ENCODE assay signal across 22 cellular contexts in the genomic region with DNA sequence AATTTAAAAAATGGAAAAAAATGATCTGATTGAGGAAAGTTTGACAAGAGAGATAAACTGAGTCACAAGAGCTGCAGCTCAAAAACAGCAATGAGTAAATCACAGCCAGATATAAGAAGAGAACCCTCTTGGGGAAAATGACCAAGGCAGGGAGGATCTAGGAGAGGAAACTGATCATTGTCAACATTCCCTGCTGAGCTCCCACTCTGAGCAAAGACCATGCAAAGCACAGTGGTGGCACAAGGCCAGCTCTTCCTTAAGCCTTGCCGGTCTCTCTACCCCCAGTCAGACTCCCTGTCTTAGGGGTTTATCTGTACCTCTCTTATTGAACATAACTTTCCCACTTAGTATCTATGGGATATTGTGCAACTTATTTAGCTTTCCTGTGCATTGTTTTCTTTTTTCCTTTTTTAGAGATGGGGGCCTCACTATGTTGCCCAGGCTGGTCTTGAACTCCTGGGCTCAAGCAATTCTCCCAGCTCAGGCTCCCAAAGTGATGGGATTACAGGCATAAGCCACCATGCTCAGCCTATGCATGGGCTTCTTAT. TPM values are rescaled to one million over a fixed set of nuclear protein-coding genes. Genes with fewer than 3 reads are reported as not detected.
DNase-seq lines count a peak whose midpoint lies in the region; ATAC-seq and TF ChIP-seq lines count a peak whose summit lies in the region.
"Had no signal": no experiment of that assay in that cellular context is flagged by ENCODE, and none has a peak within 500 bp of the region (broad histone marks: within the 10 kb centered on the region; RNA-seq: fewer than 3 reads in every experiment).

No MANE protein-coding gene starts in this region.

- H3K27me3 ChIP-seq in left lung: no peaks in the 10 kb centered on the region
- H3K27me3 ChIP-seq: MG63, SJSA1 had no signal

- no peak for TF ChIP-seq CTCF in left lung (IDR thresholded peaks at IDR 0.05)

- H3K9me3 ChIP-seq in left lung: no peaks in the 10 kb centered on the region
- H3K9me3 ChIP-seq: MG63, SJSA1 had no signal

- no peaks in the 10 kb centered on the region for H3K4me1 ChIP-seq in left lung

- H3K4me3 ChIP-seq in left lung: no peak overlapping the region
- H3K4me3 ChIP-seq: MG63, PC-9, SJSA1 had no signal

- ATAC-seq in left lung: no peak
- no peak for ATAC-seq in GM21447 (IDR thresholded peaks at IDR 0.05; ENCODE audit: unreplicated experiment)
- ATAC-seq: Right ventricle myocardium inferior, T-cell had no signal

- no peaks in the 10 kb centered on the region for H3K36me3 ChIP-seq in left lung
- H3K36me3 ChIP-seq: MG63, SJSA1 had no signal

- H3K4me3 Mint-ChIP-seq in dendritic cell treated with granulocyte-macrophage colony-stimulating factor and Interleukin-4, amounts not matched to agents 40 ng/mL and 50 ng/mL, for 4 days: no peak overlapping the region
- H3K4me3 Mint-ChIP-seq: T-cell had no signal

- intact Hi-C loops in dendritic cell treated with granulocyte-macrophage colony-stimulating factor and Interleukin-4, amounts not matched to agents 40 ng/mL and 50 ng/mL, for 4 days (cut with micrococcal nuclease): no loop called here
- intact Hi-C loops in left lung (cut with DNase I): no loop called here

- H3K9me3 Mint-ChIP-seq in dendritic cell treated with granulocyte-macrophage colony-stimulating factor and Interleukin-4, amounts not matched to agents 40 ng/mL and 50 ng/mL, for 4 days: no peaks in the 10 kb centered on the region

- H3K27ac Mint-ChIP-seq in dendritic cell treated with granulocyte-macrophage colony-stimulating factor and Interleukin-4, amounts not matched to agents 40 ng/mL and 50 ng/mL, for 4 days: peak overlapping the region; percentile 18
- H3K27ac Mint-ChIP-seq: T-cell had no signal

- no peaks in the 10 kb centered on the region for H3K36me3 Mint-ChIP-seq in dendritic cell treated with granulocyte-macrophage colony-stimulating factor and Interleukin-4, amounts not matched to agents 40 ng/mL and 50 ng/mL, for 4 days (ENCODE audit: low read depth)
- H3K36me3 Mint-ChIP-seq: T-cell had no signal

- no peak overlapping the region for H3K27ac ChIP-seq in left lung
- H3K27ac ChIP-seq: 22Rv1, PC-9, SJSA1 had no signal

- no peaks in the 10 kb centered on the region for H3K27me3 Mint-ChIP-seq in dendritic cell treated with granulocyte-macrophage colony-stimulating factor and Interleukin-4, amounts not matched to agents 40 ng/mL and 50 ng/mL, for 4 days
- H3K27me3 Mint-ChIP-seq: T-cell had no signal

- H3K4me1 Mint-ChIP-seq in dendritic cell treated with granulocyte-macrophage colony-stimulating factor and Interleukin-4, amounts not matched to agents 40 ng/mL and 50 ng/mL, for 4 days (ENCODE audit: low read depth): peaks cover 26% of the 10 kb centered on the region

- DNase-seq in NCI-H146 (lab: John Stamatoyannopoulos, UW) (peak; percentile 45), NCI-H146 treated with DMSO at 0.1 percent for 48 hours (lab: John Stamatoyannopoulos, UW; ENCODE audit: unreplicated experiment) (no peak), COR-L47 (lab: John Stamatoyannopoulos, UW) (peak; percentile 67), NCI-H345 treated with DMSO at 0.1 percent for 48 hours (lab: John Stamatoyannopoulos, UW; ENCODE audit: unreplicated experiment) (peak; percentile 70), SKM-1 treated with dmso at 0.1 percent for 144 hours (lab: John Stamatoyannopoulos, UW; ENCODE audit: unreplicated experiment) (no peak), left lung (no peak)
- DNase-seq: DMS153, DND-41, KG1, MG63, NCI-H1417 treated with DMSO at 0.1 percent for 48 hours, NCI-H187 treated with DMSO at 0.1 percent for 48 hours, NCI-H2171 treated with DMSO at 0.1 percent for 48 hours, NCI-H446, NCI-H526, PC-9, T-cell had no signal

RNA-seq across cellular contexts. Expression of a gene that starts 54.0 kb away (rescaled TPM):
- 100 to 1,000 TPM; 241 to 260 TPM for total RNA-seq in left lung

Comparison
In these comparisons a context has a peak if more than half of its experiments do, and no peak if none do; other contexts are left out.
1. DNase-seq: peak in NCI-H146 (single experiment), COR-L47 (single experiment) and NCI-H345 treated with DMSO at 0.1 percent for 48 hours (single experiment); none in NCI-H146 treated with DMSO at 0.1 percent for 48 hours (single experiment), SKM-1 treated with dmso at 0.1 percent for 144 hours (single experiment) and left lung (0 of 2).